Comparison of ENCODE assay signal across 1 cellular context in genomic region chr7:99108615-99109014, GRCh38.
TF ChIP-seq lines count a peak whose summit lies in the region.

No MANE protein-coding gene starts in this region.

TF ChIP-seq in SK-N-SH treated with all-trans-retinoic acid at 6 μM for 48 hours, 23 proteins besides CTCF, POLR2A, EP300 and RAD21 (continued from another document):
- TF ChIP-seq RARB (CRISPR knock-in tag; IDR thresholded peaks at IDR 0.05) = no peak
- no peak for TF ChIP-seq POU6F1 (CRISPR knock-in tag; IDR thresholded peaks at IDR 0.05; ENCODE audit: borderline replicate concordance, low read depth)
- TF ChIP-seq BACH2 (CRISPR knock-in tag; IDR thresholded peaks at IDR 0.05; ENCODE audit: borderline replicate concordance) = no peak
- TF ChIP-seq SNAI2 (CRISPR knock-in tag; IDR thresholded peaks at IDR 0.05) = no peak
- no peak for TF ChIP-seq ARNTL (CRISPR knock-in tag; IDR thresholded peaks at IDR 0.05; ENCODE audit: borderline replicate concordance, low read depth)
- TF ChIP-seq CSDC2 (CRISPR knock-in tag; IDR thresholded peaks at IDR 0.05) = no peak
- TF ChIP-seq ZFP30 (CRISPR knock-in tag; IDR thresholded peaks at IDR 0.05) = no peak
- TF ChIP-seq PPARA (CRISPR knock-in tag; IDR thresholded peaks at IDR 0.05; ENCODE audit: borderline replicate concordance) = no peak
- TF ChIP-seq PATZ1 (CRISPR knock-in tag; IDR thresholded peaks at IDR 0.05; ENCODE audit: borderline replicate concordance) = no peak
- TF ChIP-seq ZFP3 (CRISPR knock-in tag; IDR thresholded peaks at IDR 0.05) = no peak
- no peak for TF ChIP-seq GLIS3 (CRISPR knock-in tag; IDR thresholded peaks at IDR 0.05)
- no peak for TF ChIP-seq ZC3H10 (CRISPR knock-in tag; IDR thresholded peaks at IDR 0.05)
